17 cellular contexts compared by ENCODE assay signal in genomic region chr1:1117469-1117831, GRCh38. TPM values are rescaled to one million over a fixed set of nuclear protein-coding genes. Genes with fewer than 3 reads are reported as not detected.
DNase-seq lines count a peak whose midpoint lies in the region; ATAC-seq, FAIRE-seq and TF ChIP-seq lines count a peak whose summit lies in the region.
"Had no signal": no experiment of that assay in that cellular context is flagged by ENCODE, and none has a peak within 500 bp of the region (broad histone marks: within the 10 kb centered on the region; RNA-seq: fewer than 3 reads in every experiment).

No MANE protein-coding gene starts in this region.

- H3K4me1 ChIP-seq in heart right ventricle (peaks cover 0 to 18% (median 14%) of the 10 kb centered on the region in 9 donors), HepG2 (ENCODE audit: insufficient read depth, low read length) (peaks cover 36% of the 10 kb centered on the region), transverse colon (peaks cover 6 to 28% (median 23%) of the 10 kb centered on the region in 4 donors)
- H3K4me1 ChIP-seq: parathyroid adenoma had no signal

- no peak for FAIRE-seq in HepG2 (lab: Jason Lieb, UNC)

- TF ChIP-seq RAD21 in HepG2 (CRISPR knock-in tag; IDR thresholded peaks at IDR 0.05), result no peak

- intact Hi-C loops in Right ventricle myocardium superior (cut with DNase I) (no loop called here), heart right ventricle (cut with DNase I) (loop anchor here in 4 of 10 donors (2.0 to 5.0 kb wide), 4 partner anchors 100 to 240 kb away; partner anchors contain the start of gene MXRA8 (in 1 of the 4)), HepG2 (cut with micrococcal nuclease; ENCODE audit: unreplicated experiment) (no loop called here), transverse colon (cut with DNase I; ENCODE audit: low total_unique reads) (no loop called here)

- H3K79me2 ChIP-seq in HepG2 (ENCODE audit: insufficient read depth, low read length), result peaks cover 6% of the 10 kb centered on the region
- H3K79me2 ChIP-seq: parathyroid adenoma had no signal

- 0 out of 2 replicates have a peak overlapping the region, but pooled peaks have one; percentile 27 for H3K4me2 ChIP-seq in HepG2 (ENCODE audit: low read depth, low read length)

- peaks cover 0 to 15% (median 6%) of the 10 kb centered on the region in 11 donors for H3K9me3 ChIP-seq in heart right ventricle
- peaks cover 10% of the 10 kb centered on the region for H3K9me3 ChIP-seq in HepG2 (ENCODE audit: low read length)
- no peaks in the 10 kb centered on the region for H3K9me3 ChIP-seq in transverse colon

- no peak overlapping the region for H3K9ac ChIP-seq in HepG2 (ENCODE audit: insufficient read depth, low read depth, low read length)
- H3K9ac ChIP-seq: parathyroid adenoma had no signal

- BruUV-seq in HepG2 (replicated peaks; lab: Mats Ljungman, UMichigan), result no TSS peak

- CTCF ChIA-PET in HepG2 (lab: Yijun Ruan, JAX; ENCODE audit: low intra/inter-chr PET ratio, low total read pairs), result no interaction called here

- TF ChIP-seq CTCF in heart right ventricle (IDR thresholded peaks at IDR 0.05) (no peak), HepG2 (CRISPR knock-in tag; IDR thresholded peaks at IDR 0.05) (no peak), transverse colon (IDR thresholded peaks at IDR 0.05) (no peak)

- no peak for TF ChIP-seq POLR2A in HepG2 (IDR thresholded peaks at IDR 0.05; ENCODE audit: insufficient read depth in 1 of 2, low read depth in 2 of 2, low read length in 2 of 2)
- no peak for TF ChIP-seq POLR2A in transverse colon (IDR thresholded peaks at IDR 0.05)

- in situ Hi-C loops in HepG2 (cut with HindIII; ENCODE audit: extremely low pct_ligation_motif_present, low pct_unique_long_range_greater_than_20kb), result no loop called here
- in situ Hi-C loops in transverse colon (cut with MboI; ENCODE audit: low pct_ligation_motif_present in 1 of 4, low pct_unique_long_range_greater_than_20kb in 1 of 4, low sequenced_read_pairs in 3 of 4), result loop anchor here in 3 of 4 donors (5.0 to 25.0 kb wide), 5 partner anchors 70 to 157 kb away; partner anchors contain the start of gene UBE2J2 (in 2 of the 3)

- TF ChIP-seq EP300 in HepG2 (IDR thresholded peaks at IDR 0.05; ENCODE audit: low read depth in 2 of 2, low read length in 2 of 2) (no peak), HepG2 (CRISPR knock-in tag; IDR thresholded peaks at IDR 0.05; ENCODE audit: borderline replicate concordance) (no peak), transverse colon (IDR thresholded peaks at IDR 0.05; ENCODE audit: low read depth) (no peak)

- H2AFZ ChIP-seq in HepG2 (ENCODE audit: low read length), result no peak overlapping the region

- DNase-seq in Right ventricle myocardium superior (peak; percentile 42), heart right ventricle (no peak), UCSD-AML1 (lab: John Stamatoyannopoulos, UW; ENCODE audit: unreplicated experiment) (peak; percentile 47), HepG2 (ENCODE audit: low spot score) (no peak), transverse colon (peak; percentile 22), OCI-M2 (lab: John Stamatoyannopoulos, UW; ENCODE audit: unreplicated experiment) (no peak)
- DNase-seq: NCI-H1092; stimulated activated naive CD4-positive, alpha-beta T cell treated with Interleukin-2 at 50 U/mL for 16 hours had no signal

- H3K36me3 ChIP-seq in heart right ventricle (peaks cover 0 to 9% (median 0%) of the 10 kb centered on the region in 9 donors), HepG2 (replicated peaks in 1 of 2; ENCODE audit: control insufficient read depth in 1 of 2, insufficient read depth in 2 of 2, low read length in 2 of 2) (peaks cover 5 to 7% of the 10 kb centered on the region in 2 experiments; a peak in 3 of 5 replicates), transverse colon (no peaks in the 10 kb centered on the region)

- no peak overlapping the region for H3K27ac ChIP-seq in heart right ventricle
- H3K27ac ChIP-seq in HepG2 (ENCODE audit: extremely low read length, insufficient read depth, low read length), result no peak overlapping the region
- no peak overlapping the region for H3K27ac ChIP-seq in transverse colon
- H3K27ac ChIP-seq: parathyroid adenoma had no signal

- H4K20me1 ChIP-seq in HepG2 (ENCODE audit: insufficient read depth, low read length), result no peaks in the 10 kb centered on the region

- peaks cover 0 to 29% (median 11%) of the 10 kb centered on the region in 7 donors for H3K27me3 ChIP-seq in heart right ventricle
- peaks cover 7 to 37% of the 10 kb centered on the region in 2 experiments; a peak in 4 of 5 replicates for H3K27me3 ChIP-seq in HepG2 (ENCODE audit: control insufficient read depth in 1 of 2, insufficient read depth in 2 of 2, low read length in 2 of 2)
- peaks cover 15% of the 10 kb centered on the region for H3K27me3 ChIP-seq in transverse colon
- H3K27me3 ChIP-seq: dorsolateral prefrontal cortex had no signal

- ATAC-seq in Right ventricle myocardium superior (ENCODE audit: poor library complexity) (no peak), heart right ventricle (no peak), HepG2 (no peak), GM18858 (IDR thresholded peaks at IDR 0.05; ENCODE audit: unreplicated experiment) (no peak), GM18873 (IDR thresholded peaks at IDR 0.05; ENCODE audit: low FRiP score, unreplicated experiment) (no peak)
- ATAC-seq: activated CD4-positive, CD25-positive, alpha-beta regulatory T cell treated with anti-CD3 and anti-CD28 coated beads, Interleukin-2, amount 50 U/mL, for 24 hours had no signal

- POLR2A ChIA-PET in HepG2 (lab: Yijun Ruan, JAX), result interaction anchor here (0.9 to 1.9 kb wide), 2 partner anchors 7 to 47 kb away, joined by 3 to 9 read pairs; no protein-coding TSS in a partner anchor

- WGBS in heart right ventricle, 2 donors, result 71 to 75% methylated on average over 20 of the region's 20 CpGs
- WGBS in HepG2 (ENCODE audit: low lambda C conversion rate), result 48% methylated on average over 10 of the region's 20 CpGs
- 66 to 74% methylated on average over 7 to 18 of the region's 20 CpGs for WGBS in transverse colon (ENCODE audit: low coverage in 1 of 2), 2 donors

- H3K4me3 ChIP-seq in heart right ventricle, result no peak overlapping the region
- H3K4me3 ChIP-seq in HepG2 (replicated peaks in 1 of 3; ENCODE audit: insufficient read depth in 1 of 3, low read depth in 2 of 3, low read length in 3 of 3), result no peak overlapping the region; a peak in 1 of 6 replicates
- no peak overlapping the region for H3K4me3 ChIP-seq in transverse colon

RNA-seq across cellular contexts. Expression of gene C1orf159, which starts 1.6 kb away (rescaled TPM):
- 2.4 TPM for total RNA-seq in Right ventricle myocardium superior
- total RNA-seq in heart right ventricle, result 1 to 10 TPM; 2.9 to 6.0 (median 3.5) TPM
- 10 to 100 TPM in 1 of 2 donors, 1 to 10 TPM in 1; 7.1 to 14.0 TPM for polyA plus RNA-seq in heart right ventricle
- total RNA-seq in HepG2 (2016; rRNA removed; fragmentation: Illumina TruSeq; extraction: Trizol), result 3.8 and 6.7 TPM in 2 replicates
- total RNA-seq in HepG2 (2016; cell fraction: cytosol; rRNA removed; fragmentation: Illumina TruSeq; extraction: Trizol; ENCODE audit: low read depth), result 6.3 and 6.8 TPM in 2 replicates
- total RNA-seq in HepG2 (2016; cell fraction: insoluble cytoplasmic fraction; rRNA removed; fragmentation: Illumina TruSeq; extraction: Trizol), result 3.6 and 6.6 TPM in 2 replicates
- total RNA-seq in HepG2 (2016; cell fraction: membrane; rRNA removed; fragmentation: Illumina TruSeq; extraction: Trizol), result 7.4 and 7.9 TPM in 2 replicates
- 6.3 and 7.7 TPM in 2 replicates for total RNA-seq in HepG2 (2016; cell fraction: nucleus; rRNA removed; fragmentation: Illumina TruSeq; extraction: Trizol)
- polyA plus RNA-seq in HepG2 (2011; rRNA removed), result 3.8 and 4.2 TPM in 2 replicates
- polyA plus RNA-seq in HepG2 (2011; cell fraction: cytosol; rRNA removed), result 1.7 and 4.2 TPM in 2 replicates
- 22.9 and 35.9 TPM in 2 replicates for polyA plus RNA-seq in HepG2 (2011; cell fraction: nucleus; rRNA removed)
- 2.8 and 3.2 TPM in 2 replicates for polyA plus RNA-seq in HepG2 (2012)
- 4.7 and 6.0 TPM in 2 replicates for polyA plus RNA-seq in HepG2 (2016; cell fraction: cytosol; fragmentation: Illumina TruSeq; extraction: Trizol; ENCODE audit: low read depth)
- polyA plus RNA-seq in HepG2 (2016; cell fraction: insoluble cytoplasmic fraction; fragmentation: Illumina TruSeq; extraction: Trizol; ENCODE audit: low read depth), result 3.5 and 4.0 TPM in 2 replicates
- 7.0 and 8.1 TPM in 2 replicates for polyA plus RNA-seq in HepG2 (2016; cell fraction: membrane; fragmentation: Illumina TruSeq; extraction: Trizol; ENCODE audit: low read depth)
- polyA plus RNA-seq in HepG2 (2016; cell fraction: nucleus; fragmentation: Illumina TruSeq; extraction: Trizol; ENCODE audit: insufficient read depth, low read depth), result 19.9 and 20.1 TPM in 2 replicates
- 2.9 and 5.6 TPM in 2 replicates for polyA minus RNA-seq in HepG2 (2011; rRNA and poly(A)+ RNA removed; ENCODE audit: low replicate concordance)
- 2.1 and 2.2 TPM in 2 replicates for polyA minus RNA-seq in HepG2 (2011; cell fraction: cytosol; rRNA and poly(A)+ RNA removed)
- polyA minus RNA-seq in HepG2 (2011; cell fraction: nucleus; rRNA and poly(A)+ RNA removed), result 3.7 and 4.5 TPM in 2 replicates
- total RNA-seq in transverse colon, result 100 to 1,000 TPM in 1 of 4 donors, 10 to 100 TPM in 3; 23.6 to 108 (median 47.3) TPM

RNA-seq across cellular contexts. Expression of gene RNF223, which starts 43.3 kb away (rescaled TPM):
- total RNA-seq in Right ventricle myocardium superior (not detected), heart right ventricle (not detected), HepG2 (2016; rRNA removed; fragmentation: Illumina TruSeq; extraction: Trizol) (not detected in 2 replicates), transverse colon (1 to 10 TPM; 3.0 to 7.5 (median 5.0) TPM)
- polyA plus RNA-seq in heart right ventricle (not detected), HepG2 (2011; rRNA removed) (0.03 and 0.05 TPM in 2 replicates)
- total RNA-seq in HepG2 (2016; cell fraction: cytosol; rRNA removed; fragmentation: Illumina TruSeq; extraction: Trizol; ENCODE audit: low read depth), result not detected in 2 replicates
- not detected in 2 replicates for total RNA-seq in HepG2 (2016; cell fraction: insoluble cytoplasmic fraction; rRNA removed; fragmentation: Illumina TruSeq; extraction: Trizol)
- not detected in 2 replicates for total RNA-seq in HepG2 (2016; cell fraction: membrane; rRNA removed; fragmentation: Illumina TruSeq; extraction: Trizol)
- total RNA-seq in HepG2 (2016; cell fraction: nucleus; rRNA removed; fragmentation: Illumina TruSeq; extraction: Trizol), result not detected in 2 replicates
- polyA plus RNA-seq in HepG2 (2011; cell fraction: cytosol; rRNA removed), result 0.04 TPM in 1 of 2 replicates, not detected in the other
- not detected in 2 replicates for polyA plus RNA-seq in HepG2 (2011; cell fraction: nucleus; rRNA removed)
- polyA plus RNA-seq in HepG2 (2012), result 0.07 and 0.08 TPM in 2 replicates
- polyA plus RNA-seq in HepG2 (2016; cell fraction: cytosol; fragmentation: Illumina TruSeq; extraction: Trizol; ENCODE audit: low read depth), result not detected in 2 replicates
- polyA plus RNA-seq in HepG2 (2016; cell fraction: insoluble cytoplasmic fraction; fragmentation: Illumina TruSeq; extraction: Trizol; ENCODE audit: low read depth), result not detected in 2 replicates
- polyA plus RNA-seq in HepG2 (2016; cell fraction: membrane; fragmentation: Illumina TruSeq; extraction: Trizol; ENCODE audit: low read depth), result not detected in 2 replicates
- polyA plus RNA-seq in HepG2 (2016; cell fraction: nucleus; fragmentation: Illumina TruSeq; extraction: Trizol; ENCODE audit: insufficient read depth, low read depth), result not detected in 2 replicates
- polyA minus RNA-seq in HepG2 (2011; rRNA and poly(A)+ RNA removed; ENCODE audit: low replicate concordance), result 2.1 TPM in 1 of 2 replicates, not detected in the other
- not detected in 2 replicates for polyA minus RNA-seq in HepG2 (2011; cell fraction: cytosol; rRNA and poly(A)+ RNA removed)
- 0.26 TPM in 1 of 2 replicates, not detected in the other for polyA minus RNA-seq in HepG2 (2011; cell fraction: nucleus; rRNA and poly(A)+ RNA removed)
- total RNA-seq: activated naive CD4-positive, alpha-beta T cell treated with anti-CD3 and anti-CD28 coated beads, Interleukin-2, amount 50 U/mL, for 72 hours; glomerular endothelial cell; NCI-H460 had no signal
- polyA plus RNA-seq: BJ had no signal

RNA-seq across cellular contexts. Expression of gene TTLL10, which starts 56.2 kb away (rescaled TPM):
- total RNA-seq in Right ventricle myocardium superior (0.22 TPM), heart right ventricle (under 1 TPM in 7 of 10 donors, not detected in 3; 0.11 to 0.53 (median 0.26) TPM), HepG2 (2016; rRNA removed; fragmentation: Illumina TruSeq; extraction: Trizol) (not detected in 2 replicates), transverse colon (under 1 TPM in 2 of 4 donors, not detected in 2; 0.40 to 0.48 TPM)
- polyA plus RNA-seq in heart right ventricle (under 1 TPM; 0.09 to 0.29 TPM), HepG2 (2011; rRNA removed) (not detected in 2 replicates)
- total RNA-seq in HepG2 (2016; cell fraction: cytosol; rRNA removed; fragmentation: Illumina TruSeq; extraction: Trizol; ENCODE audit: low read depth), result not detected in 2 replicates
- not detected in 2 replicates for total RNA-seq in HepG2 (2016; cell fraction: insoluble cytoplasmic fraction; rRNA removed; fragmentation: Illumina TruSeq; extraction: Trizol)
- not detected in 2 replicates for total RNA-seq in HepG2 (2016; cell fraction: membrane; rRNA removed; fragmentation: Illumina TruSeq; extraction: Trizol)
- not detected in 2 replicates for total RNA-seq in HepG2 (2016; cell fraction: nucleus; rRNA removed; fragmentation: Illumina TruSeq; extraction: Trizol)
- polyA plus RNA-seq in HepG2 (2011; cell fraction: cytosol; rRNA removed), result 0.06 and 0.08 TPM in 2 replicates
- polyA plus RNA-seq in HepG2 (2011; cell fraction: nucleus; rRNA removed), result 0.24 and 0.48 TPM in 2 replicates
- polyA plus RNA-seq in HepG2 (2012), result 0.07 TPM in 1 of 2 replicates, not detected in the other
- polyA plus RNA-seq in HepG2 (2016; cell fraction: cytosol; fragmentation: Illumina TruSeq; extraction: Trizol; ENCODE audit: low read depth), result not detected in 2 replicates
- polyA plus RNA-seq in HepG2 (2016; cell fraction: insoluble cytoplasmic fraction; fragmentation: Illumina TruSeq; extraction: Trizol; ENCODE audit: low read depth), result not detected in 2 replicates
- polyA plus RNA-seq in HepG2 (2016; cell fraction: membrane; fragmentation: Illumina TruSeq; extraction: Trizol; ENCODE audit: low read depth), result not detected in 2 replicates
- polyA plus RNA-seq in HepG2 (2016; cell fraction: nucleus; fragmentation: Illumina TruSeq; extraction: Trizol; ENCODE audit: insufficient read depth, low read depth), result not detected in 2 replicates
- 0.18 TPM in 1 of 2 replicates, not detected in the other for polyA minus RNA-seq in HepG2 (2011; rRNA and poly(A)+ RNA removed; ENCODE audit: low replicate concordance)
- not detected in 2 replicates for polyA minus RNA-seq in HepG2 (2011; cell fraction: cytosol; rRNA and poly(A)+ RNA removed)
- not detected in 2 replicates for polyA minus RNA-seq in HepG2 (2011; cell fraction: nucleus; rRNA and poly(A)+ RNA removed)
- total RNA-seq: activated naive CD4-positive, alpha-beta T cell treated with anti-CD3 and anti-CD28 coated beads, Interleukin-2, amount 50 U/mL, for 72 hours; glomerular endothelial cell; NCI-H460 had no signal
- polyA plus RNA-seq: BJ had no signal

Comparison
In these comparisons a context has a peak if more than half of its experiments do, and no peak if none do; other contexts are left out.
1. DNase-seq: peak in Right ventricle myocardium superior (single experiment), UCSD-AML1 (single experiment) and transverse colon (single experiment); none in heart right ventricle (0 of 2), HepG2 (single experiment) and OCI-M2 (single experiment).